In genomic region chr5:180303226-180304015, GRCh38 we compare ENCODE assay signal across 26 cellular contexts. TPM values are rescaled to one million over a fixed set of nuclear protein-coding genes. Genes with fewer than 3 reads are reported as not detected.
A peak's percentile ranks its signal among the peaks of the same experiment; 100 is the strongest.
DNase-seq lines count a peak whose midpoint lies in the region; ATAC-seq and TF ChIP-seq lines count a peak whose summit lies in the region.
"Had no signal": no experiment of that assay in that cellular context is flagged by ENCODE, and none has a peak within 500 bp of the region (broad histone marks: within the 10 kb centered on the region; RNA-seq: fewer than 3 reads in every experiment).

No MANE protein-coding gene starts in this region.

- H3K27me3 Mint-ChIP-seq in activated B cell treated with CpG ODN at 0.5 μM for 24 hours = peaks cover 11% of the 10 kb centered on the region
- peaks cover 0 to 12% (median 0%) of the 10 kb centered on the region in 5 donors for H3K27me3 Mint-ChIP-seq in naive thymus-derived CD4-positive, alpha-beta T cell

- H3K27me3 ChIP-seq in trophoblast cell (ENCODE audit: insufficient read depth, low read length) = no peaks in the 10 kb centered on the region
- H3K27me3 ChIP-seq in naive thymus-derived CD4-positive, alpha-beta T cell (ENCODE audit: control insufficient read depth in 2 of 2, insufficient read depth in 2 of 2, low read length in 2 of 2) = no peaks in the 10 kb centered on the region
- H3K27me3 ChIP-seq in dorsolateral prefrontal cortex = no peaks in the 10 kb centered on the region
- H3K27me3 ChIP-seq: BLaER1 had no signal

- no peaks in the 10 kb centered on the region for H3K4me1 Mint-ChIP-seq in activated B cell treated with CpG ODN at 0.5 μM for 24 hours
- H3K4me1 Mint-ChIP-seq in naive thymus-derived CD4-positive, alpha-beta T cell = no peaks in the 10 kb centered on the region
- H3K4me1 Mint-ChIP-seq: CD14-positive monocyte; CD4-positive, alpha-beta memory T cell; CD4-positive, CD25-positive, alpha-beta regulatory T cell; CD8-positive, alpha-beta memory T cell had no signal

- POLR2A ChIA-PET in HEK293 (lab: Yijun Ruan, JAX) (interaction anchor here (1.3 kb wide), 1 partner anchor 8 kb away, joined by 4 read pairs; no protein-coding TSS in a partner anchor), activated B cell treated with CpG ODN at 0.5 μM for 24 hours (lab: Charles Lee) (no interaction called here)
- POLR2A ChIA-PET in naive thymus-derived CD4-positive, alpha-beta T cell (lab: Charles Lee) = no interaction called here

- TF ChIP-seq CTCF in HEK293 (tag by site-specific recombination; IDR thresholded peaks at IDR 0.05) (no peak), activated B cell treated with CpG ODN at 0.5 μM for 24 hours (IDR thresholded peaks at IDR 0.05) (no peak), dorsolateral prefrontal cortex (IDR thresholded peaks at IDR 0.05 in 54 of 56, conservative IDR thresholded peaks at IDR 0.05 in 2 of 56; ENCODE audit: low read depth in 1 of 56, partially characterized antibody in 56 of 56) (no peak)

- H2AK5ac ChIP-seq in trophoblast cell (ENCODE audit: low read length) = no peak overlapping the region

- H3K4me2 ChIP-seq in trophoblast cell (ENCODE audit: low read length) = no peak overlapping the region
- H3K4me2 ChIP-seq: BLaER1 had no signal

- no CpG with 5 or more reads among the region's 17 CpGs for WGBS in trophoblast cell (ENCODE audit: extremely low coverage, insufficient coverage, insufficient read length)

- ATAC-seq in activated B cell treated with CpG ODN at 0.5 μM for 24 hours (ENCODE audit: low read depth) = no peak
- no peak for ATAC-seq in naive thymus-derived CD4-positive, alpha-beta T cell
- ATAC-seq: GM12878 had no signal

- no peaks in the 10 kb centered on the region for H3K9me3 Mint-ChIP-seq in activated B cell treated with CpG ODN at 0.5 μM for 24 hours
- H3K9me3 Mint-ChIP-seq in naive thymus-derived CD4-positive, alpha-beta T cell = no peaks in the 10 kb centered on the region
- H3K9me3 Mint-ChIP-seq: CD4-positive, alpha-beta memory T cell; CD4-positive, CD25-positive, alpha-beta regulatory T cell; CD8-positive, alpha-beta memory T cell had no signal

- CTCF ChIA-PET in HEK293 (lab: Yijun Ruan, JAX) = interaction anchor here (1.0 to 2.0 kb wide), 3 partner anchors 10 to 25 kb away, joined by 4 to 7 read pairs (median 7); no protein-coding TSS in a partner anchor
- CTCF ChIA-PET in activated B cell treated with CpG ODN at 0.5 μM for 24 hours (lab: Charles Lee) = interaction anchor here (1.5 kb wide), 1 partner anchor 13 kb away, joined by 8 read pairs; no protein-coding TSS in a partner anchor
- CTCF ChIA-PET in naive thymus-derived CD4-positive, alpha-beta T cell (lab: Charles Lee) = interaction anchor here (1.3 kb wide), 1 partner anchor 12 kb away, joined by 3 read pairs; no protein-coding TSS in a partner anchor

- no peak overlapping the region for H4K8ac ChIP-seq in trophoblast cell (ENCODE audit: low read depth, low read length)

- H3K4me1 ChIP-seq in HEK293 (ENCODE audit: control insufficient read depth, insufficient read depth, low read length) = no peaks in the 10 kb centered on the region
- H3K4me1 ChIP-seq in trophoblast cell (ENCODE audit: control insufficient read depth in 1 of 2, insufficient read depth in 2 of 2, low read length in 2 of 2) = no peaks in the 10 kb centered on the region
- H3K4me1 ChIP-seq in naive thymus-derived CD4-positive, alpha-beta T cell (ENCODE audit: control insufficient read depth in 2 of 2, insufficient read depth in 2 of 2, low read length in 2 of 2) = no peaks in the 10 kb centered on the region
- H3K4me1 ChIP-seq: BLaER1 had no signal

- H3K36me3 ChIP-seq in HEK293 (ENCODE audit: control insufficient read depth in 2 of 2, insufficient read depth in 1 of 2, low read length in 2 of 2) (peaks cover 0 to 49% of the 10 kb centered on the region in 2 experiments; a peak in 1 of 3 replicates), trophoblast cell (ENCODE audit: control insufficient read depth in 1 of 2, insufficient read depth in 2 of 2, low read length in 2 of 2) (no peaks in the 10 kb centered on the region)
- no peaks in the 10 kb centered on the region for H3K36me3 ChIP-seq in naive thymus-derived CD4-positive, alpha-beta T cell (ENCODE audit: control insufficient read depth in 2 of 3, insufficient read depth in 3 of 3, low read length in 3 of 3)
- H3K36me3 ChIP-seq: BE2C, BLaER1 had no signal

- no peak overlapping the region for H3K9ac ChIP-seq in trophoblast cell (ENCODE audit: low read length)
- H3K9ac ChIP-seq: BLaER1 had no signal

- no peak overlapping the region for H2BK120ac ChIP-seq in trophoblast cell (ENCODE audit: insufficient read depth, low read length, poor library complexity)

- no peak overlapping the region for H2AFZ ChIP-seq in trophoblast cell (ENCODE audit: insufficient read depth, low read length, poor library complexity)

- peak; percentile 24 for DNase-seq in RPMI8226
- DNase-seq in activated B cell treated with CpG ODN at 0.5 μM for 24 hours = no peak
- DNase-seq in trophoblast cell = peak; percentile 35 to 58
- no peak for DNase-seq in NCI-H1436 treated with DMSO at 0.1 percent for 48 hours (lab: John Stamatoyannopoulos, UW)
- no peak for DNase-seq in naive thymus-derived CD4-positive, alpha-beta T cell
- no peak for DNase-seq in activated effector memory CD4-positive, alpha-beta T cell treated with Interleukin-2 at 50 U/mL for 16 hours
- no peak for DNase-seq in dorsolateral prefrontal cortex
- DNase-seq: 8988T; ACHN; BE2C; C1 segment of cervical spinal cord; CD4-positive, alpha-beta memory T cell; CD4-positive, CD25-positive, alpha-beta regulatory T cell; CD8-positive, alpha-beta memory T cell; COR-L47; DMS 273 treated with DMSO at 0.1 percent for 48 hours; DMS153; DMS53; DMS79; DND-41; EL; GDM1 had no signal

- intact Hi-C loops in activated B cell treated with CpG ODN at 0.5 μM for 24 hours (cut with micrococcal nuclease) = no loop called here
- intact Hi-C loops in naive thymus-derived CD4-positive, alpha-beta T cell (cut with micrococcal nuclease) = no loop called here
- intact Hi-C loops in dorsolateral prefrontal cortex (cut with DNase I) = no loop called here

- H3K79me2 ChIP-seq in trophoblast cell (ENCODE audit: control insufficient read depth, insufficient read depth, low read length, poor library complexity) = no peaks in the 10 kb centered on the region

- H4K91ac ChIP-seq in trophoblast cell (ENCODE audit: low read depth, low read length) = no peak overlapping the region

- no peak overlapping the region for H4K12ac ChIP-seq in trophoblast cell (ENCODE audit: low read depth, low read length)

- no peak overlapping the region for H3K14ac ChIP-seq in trophoblast cell (ENCODE audit: low read length)

- no peak overlapping the region for H2BK5ac ChIP-seq in trophoblast cell (ENCODE audit: low read depth, low read length, poor library complexity)

- no peak overlapping the region for H2BK12ac ChIP-seq in trophoblast cell (ENCODE audit: low read length)

- no peak overlapping the region for H3K4ac ChIP-seq in trophoblast cell (ENCODE audit: low read depth, low read length)

- H3K18ac ChIP-seq in trophoblast cell (ENCODE audit: low read length) = no peak overlapping the region

- H3K9me3 ChIP-seq in HEK293 (ENCODE audit: control insufficient read depth, insufficient read depth, low read depth, low read length) = no peaks in the 10 kb centered on the region
- H3K9me3 ChIP-seq in trophoblast cell (ENCODE audit: insufficient read depth, low read depth, low read length) = no peaks in the 10 kb centered on the region
- no peaks in the 10 kb centered on the region for H3K9me3 ChIP-seq in naive thymus-derived CD4-positive, alpha-beta T cell (ENCODE audit: control insufficient read depth in 2 of 3, low read length in 3 of 3)
- H3K9me3 ChIP-seq: BE2C, BLaER1 had no signal

- H3K27ac ChIP-seq in HEK293 (ENCODE audit: extremely low read depth, low read depth, low read length) (no peak overlapping the region), trophoblast cell (ENCODE audit: low read depth, low read length) (no peak overlapping the region), dorsolateral prefrontal cortex (no peak overlapping the region)
- no peak overlapping the region for H3K27ac ChIP-seq in naive thymus-derived CD4-positive, alpha-beta T cell (ENCODE audit: low read depth, low read length)
- H3K27ac ChIP-seq: BLaER1 had no signal

- no peak overlapping the region for H3K23ac ChIP-seq in trophoblast cell (ENCODE audit: low read length)

- no peak overlapping the region for H3K4me3 Mint-ChIP-seq in activated B cell treated with CpG ODN at 0.5 μM for 24 hours
- H3K4me3 Mint-ChIP-seq in naive thymus-derived CD4-positive, alpha-beta T cell = no peak overlapping the region
- H3K4me3 Mint-ChIP-seq: CD14-positive monocyte; CD4-positive, alpha-beta memory T cell; CD4-positive, CD25-positive, alpha-beta regulatory T cell; CD8-positive, alpha-beta memory T cell had no signal

- peak overlapping the region; percentile 46 for H3K27ac Mint-ChIP-seq in activated B cell treated with CpG ODN at 0.5 μM for 24 hours
- no peak overlapping the region for H3K27ac Mint-ChIP-seq in naive thymus-derived CD4-positive, alpha-beta T cell
- H3K27ac Mint-ChIP-seq: CD14-positive monocyte; CD4-positive, alpha-beta memory T cell had no signal

- H3K36me3 Mint-ChIP-seq in activated B cell treated with CpG ODN at 0.5 μM for 24 hours (ENCODE audit: low read depth) = no peaks in the 10 kb centered on the region
- H3K36me3 Mint-ChIP-seq in naive thymus-derived CD4-positive, alpha-beta T cell = no peaks in the 10 kb centered on the region
- H3K36me3 Mint-ChIP-seq: CD14-positive monocyte; CD4-positive, alpha-beta memory T cell; CD4-positive, CD25-positive, alpha-beta regulatory T cell; CD8-positive, alpha-beta memory T cell had no signal

- no peak overlapping the region for H3K4me3 ChIP-seq in HEK293 (ENCODE audit: low read depth, low read length)
- H3K4me3 ChIP-seq in trophoblast cell (ENCODE audit: low read depth, low read length) = no peak overlapping the region
- H3K4me3 ChIP-seq in naive thymus-derived CD4-positive, alpha-beta T cell (ENCODE audit: low read length) = no peak overlapping the region
- no peak overlapping the region for H3K4me3 ChIP-seq in dorsolateral prefrontal cortex
- H3K4me3 ChIP-seq: BLaER1, GM12878 had no signal

- H3K79me1 ChIP-seq in trophoblast cell (ENCODE audit: low read length) = no peaks in the 10 kb centered on the region

RNA-seq across cellular contexts. Expression of gene MAPK9, which starts 11.5 kb away (rescaled TPM):
- total RNA-seq in activated B cell treated with CpG ODN at 0.5 μM for 24 hours (26.9 and 30.3 TPM in 2 replicates), dorsolateral prefrontal cortex (100 to 1,000 TPM in 95 of 120 experiments, 10 to 100 TPM in 25; 64.6 to 182 (median 123) TPM)
- polyA plus RNA-seq in trophoblast cell (2013) = 35.7 and 36.2 TPM in 2 replicates
- total RNA-seq in naive thymus-derived CD4-positive, alpha-beta T cell = 10 to 100 TPM; 25.7 to 41.4 (median 31.2) TPM
- 10 to 100 TPM; 14.7 to 18.0 TPM for polyA plus RNA-seq in naive thymus-derived CD4-positive, alpha-beta T cell

RNA-seq across cellular contexts. Expression of gene GFPT2, which starts 49.7 kb away (rescaled TPM):
- total RNA-seq in activated B cell treated with CpG ODN at 0.5 μM for 24 hours = 0.39 and 0.62 TPM in 2 replicates
- polyA plus RNA-seq in trophoblast cell (2013) = 7.6 and 8.2 TPM in 2 replicates
- total RNA-seq in naive thymus-derived CD4-positive, alpha-beta T cell = under 1 TPM in 2 of 5 experiments, not detected in 3; 0.16 to 0.81 TPM
- polyA plus RNA-seq in naive thymus-derived CD4-positive, alpha-beta T cell = not detected
- total RNA-seq in dorsolateral prefrontal cortex = 10 to 100 TPM; 19.3 to 78.0 (median 32.5) TPM
- total RNA-seq: CD4-positive, CD25-positive, alpha-beta regulatory T cell had no signal
- polyA plus RNA-seq: CD14-positive monocyte had no signal

Comparison
In these comparisons a context has a peak if more than half of its experiments do, and no peak if none do; other contexts are left out.
1. DNase-seq: peak in RPMI8226 (single experiment) and trophoblast cell (2 of 2); none in activated B cell treated with CpG ODN at 0.5 μM for 24 hours (single experiment), NCI-H1436 treated with DMSO at 0.1 percent for 48 hours (single experiment), naive thymus-derived CD4-positive, alpha-beta T cell (0 of 9), activated effector memory CD4-positive, alpha-beta T cell treated with Interleukin-2 at 50 U/mL for 16 hours (single experiment) and dorsolateral prefrontal cortex (0 of 10).
2. RNA of gene GFPT2, which starts 49.7 kb away (total RNA-seq): 19.3 to 78.0 TPM in dorsolateral prefrontal cortex; 0.39 to 0.62 TPM in activated B cell treated with CpG ODN at 0.5 μM for 24 hours and 0.16 to 0.81 TPM in naive thymus-derived CD4-positive, alpha-beta T cell; every median in the first group is over 10 times any median in the second.